ENCODE assay signal across 8 cellular contexts in the genomic region with DNA sequence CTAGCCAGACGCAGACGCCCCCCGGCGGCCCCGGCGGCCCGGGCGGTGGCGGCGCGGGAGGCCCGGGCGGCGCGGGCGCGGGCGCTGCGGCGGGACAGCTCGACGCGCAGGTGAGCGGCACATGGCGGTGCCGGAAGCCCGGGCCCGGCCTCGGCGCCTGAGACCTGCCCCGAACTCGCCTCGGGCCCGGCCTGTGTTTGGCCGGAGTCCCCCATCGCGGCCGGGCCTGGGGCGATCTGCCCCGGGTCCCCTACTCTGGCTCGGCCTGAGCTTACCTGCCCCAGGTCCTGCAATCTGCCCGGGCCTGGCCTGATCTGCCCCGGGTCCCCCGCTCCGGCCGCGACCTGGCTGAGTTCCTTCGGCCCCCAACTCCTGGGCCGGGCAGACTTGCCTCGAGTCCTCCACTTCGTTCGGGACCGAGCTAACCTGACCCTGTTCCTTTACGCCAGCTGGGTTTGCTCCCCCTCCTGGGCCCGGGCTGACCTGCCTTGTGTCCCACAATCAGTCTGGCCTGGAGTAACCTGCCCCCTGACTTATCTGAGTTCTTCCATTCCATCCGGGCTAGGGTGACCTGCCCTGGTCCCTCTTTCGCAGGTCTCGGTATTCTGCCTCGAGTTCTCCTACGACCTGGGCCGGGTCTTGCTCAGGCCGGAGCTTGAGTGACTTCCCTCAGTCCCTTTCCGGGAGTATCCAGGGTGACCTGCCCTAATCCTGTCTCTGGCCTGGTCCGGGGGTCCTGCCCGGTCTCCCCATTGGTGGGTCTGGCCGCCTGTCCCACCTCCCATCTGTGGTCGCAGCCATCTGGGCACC. TPM values are rescaled to one million over a fixed set of nuclear protein-coding genes. Genes with fewer than 3 reads are reported as not detected.
A peak's percentile ranks its signal among the peaks of the same experiment; 100 is the strongest.
DNase-seq lines count a peak whose midpoint lies in the region; ATAC-seq and TF ChIP-seq lines count a peak whose summit lies in the region.

No MANE protein-coding gene starts in this region.

- no peaks in the 10 kb centered on the region for H3K27me3 Mint-ChIP-seq in activated CD8-positive, alpha-beta T cell treated with anti-CD3 and anti-CD28 coated beads for 36 hours

- TF ChIP-seq CTCF in DND-41 (IDR thresholded peaks at IDR 0.05; ENCODE audit: borderline replicate concordance, extremely low read depth, low read length, poor library complexity, severe bottlenecking) = peak; percentile 32
- TF ChIP-seq CTCF in activated CD8-positive, alpha-beta T cell treated with anti-CD3 and anti-CD28 coated beads for 36 hours (IDR thresholded peaks at IDR 0.05) = no peak
- peak; percentile 31 for TF ChIP-seq CTCF in fibroblast of the aortic adventitia (IDR thresholded peaks at IDR 0.05; ENCODE audit: insufficient read depth, low read length)
- TF ChIP-seq CTCF in omental fat pad (IDR thresholded peaks at IDR 0.05) = no peak

- no peaks in the 10 kb centered on the region for H3K27me3 ChIP-seq in DND-41 (ENCODE audit: insufficient read depth, low read length, poor library complexity)

- peak overlapping the region; percentile 91 for H3K27ac ChIP-seq in DND-41 (ENCODE audit: low read length)

- H3K36me3 ChIP-seq in DND-41 (ENCODE audit: insufficient read depth, low read length) = peaks cover 50% of the 10 kb centered on the region

- POLR2A ChIA-PET in activated CD8-positive, alpha-beta T cell treated with anti-CD3 and anti-CD28 coated beads for 36 hours (lab: Charles Lee) = interaction anchor here (0.6 to 3.5 kb wide), 16 partner anchors 10 to 316 kb away, joined by 3 to 36 read pairs (median 3); partner anchors contain the start of genes ARMC6, COPE, DDX49 and KXD1

- intact Hi-C loops in activated CD8-positive, alpha-beta T cell treated with anti-CD3 and anti-CD28 coated beads for 36 hours (cut with micrococcal nuclease) = loop anchor here (10.0 kb wide), 1 partner anchor 148 kb away; the partner anchor contains the start of gene CRTC1

- peak overlapping the region; percentile 91 for H3K27ac Mint-ChIP-seq in activated CD8-positive, alpha-beta T cell treated with anti-CD3 and anti-CD28 coated beads for 36 hours

- H3K36me3 Mint-ChIP-seq in activated CD8-positive, alpha-beta T cell treated with anti-CD3 and anti-CD28 coated beads for 36 hours (ENCODE audit: low read depth) = peaks cover 44% of the 10 kb centered on the region

- H3K4me1 ChIP-seq in DND-41 (ENCODE audit: insufficient read depth, low read length) = peaks cover 47% of the 10 kb centered on the region

- no peaks in the 10 kb centered on the region for H3K9me3 ChIP-seq in DND-41 (ENCODE audit: insufficient read depth, low read length, severe bottlenecking)

- H2AFZ ChIP-seq in DND-41 (ENCODE audit: low read depth, low read length) = peak overlapping the region; percentile 67; the same call in 1 of the 2 replicates

- H3K79me2 ChIP-seq in DND-41 (ENCODE audit: insufficient read depth, low read length) = peaks cover 61% of the 10 kb centered on the region

- DNase-seq in DND-41 (peak; percentile 22), fibroblast of the aortic adventitia (ENCODE audit: low read depth) (no peak), omental fat pad (ENCODE audit: low spot score) (no peak), foreskin melanocyte (no peak), NCI-H510A (lab: John Stamatoyannopoulos, UW) (no peak)
- peak; percentile 53 for DNase-seq in activated CD8-positive, alpha-beta T cell treated with anti-CD3 and anti-CD28 coated beads for 36 hours

- peak; percentile 29 for ATAC-seq in DND-41 (ENCODE audit: insufficient read depth, low read depth)
- ATAC-seq in GM21360 (IDR thresholded peaks at IDR 0.05; ENCODE audit: unreplicated experiment) = peak; percentile 30
- ATAC-seq in HG03521 (IDR thresholded peaks at IDR 0.05; ENCODE audit: unreplicated experiment) = peak; percentile 28
- ATAC-seq in activated CD8-positive, alpha-beta T cell treated with anti-CD3 and anti-CD28 coated beads for 36 hours = peak; percentile 50
- ATAC-seq in omental fat pad (ENCODE audit: low FRiP score) = peak; percentile 60

- peaks cover 51% of the 10 kb centered on the region for H4K20me1 ChIP-seq in DND-41 (ENCODE audit: insufficient read depth, low read length)

- H3K4me3 Mint-ChIP-seq in activated CD8-positive, alpha-beta T cell treated with anti-CD3 and anti-CD28 coated beads for 36 hours = peak overlapping the region; percentile 97

- H3K9me3 Mint-ChIP-seq in activated CD8-positive, alpha-beta T cell treated with anti-CD3 and anti-CD28 coated beads for 36 hours = no peaks in the 10 kb centered on the region

- peak overlapping the region; percentile 84 for H3K4me2 ChIP-seq in DND-41 (ENCODE audit: insufficient read depth, low read length)

- CTCF ChIA-PET in activated CD8-positive, alpha-beta T cell treated with anti-CD3 and anti-CD28 coated beads for 36 hours (lab: Charles Lee) = interaction anchor here (1.0 to 8.4 kb wide), 7 partner anchors 8 to 313 kb away, joined by 3 to 84 read pairs (median 5); partner anchors contain the start of gene REX1BD

- H3K4me3 ChIP-seq in DND-41 (ENCODE audit: low read depth in 1 of 2, low read length in 2 of 2) = peak overlapping the region; percentile 72 to 75
- H3K4me3 ChIP-seq in fibroblast of the aortic adventitia (ENCODE audit: low read depth, low read length) = peak overlapping the region; percentile 83

- H3K9ac ChIP-seq in DND-41 (ENCODE audit: low read depth, low read length) = peak overlapping the region; percentile 98

- H3K4me1 Mint-ChIP-seq in activated CD8-positive, alpha-beta T cell treated with anti-CD3 and anti-CD28 coated beads for 36 hours (ENCODE audit: low read depth) = peaks cover 31% of the 10 kb centered on the region

RNA-seq across cellular contexts. Expression of gene UPF1, which starts 0.8 kb away (rescaled TPM):
- total RNA-seq in activated CD8-positive, alpha-beta T cell treated with anti-CD3 and anti-CD28 coated beads for 36 hours = 10 to 100 TPM; 75.9 to 87.6 TPM
- total RNA-seq in fibroblast of the aortic adventitia (ENCODE audit: low replicate concordance) (17.7 and 37.3 TPM in 2 replicates), omental fat pad (100 to 1,000 TPM in 2 of 4 donors, 10 to 100 TPM in 2; 67.3 to 113 (median 96.0) TPM)

RNA-seq across cellular contexts. Expression of gene COMP, which starts 41.4 kb away (rescaled TPM):
- not detected for total RNA-seq in activated CD8-positive, alpha-beta T cell treated with anti-CD3 and anti-CD28 coated beads for 36 hours
- total RNA-seq in fibroblast of the aortic adventitia (ENCODE audit: low replicate concordance) (0.49 and 0.63 TPM in 2 replicates), omental fat pad (1 to 10 TPM; 1.1 to 1.9 (median 1.3) TPM)

Comparison
In these comparisons a context has a peak if more than half of its experiments do, and no peak if none do; other contexts are left out.
1. DNase-seq: peak in DND-41 (single experiment) and activated CD8-positive, alpha-beta T cell treated with anti-CD3 and anti-CD28 coated beads for 36 hours (single experiment); none in fibroblast of the aortic adventitia (single experiment), omental fat pad (single experiment), foreskin melanocyte (single experiment) and NCI-H510A (single experiment).
2. CTCF ChIP-seq: peak in DND-41 (single experiment) and fibroblast of the aortic adventitia (single experiment); none in activated CD8-positive, alpha-beta T cell treated with anti-CD3 and anti-CD28 coated beads for 36 hours (single experiment) and omental fat pad (0 of 3).
3. Peak in every context shown above with its lines, with median percentiles within 50 percentile points of each other: ATAC-seq.